Comparison of ENCODE assay signal across 1 cellular context in the genomic region with DNA sequence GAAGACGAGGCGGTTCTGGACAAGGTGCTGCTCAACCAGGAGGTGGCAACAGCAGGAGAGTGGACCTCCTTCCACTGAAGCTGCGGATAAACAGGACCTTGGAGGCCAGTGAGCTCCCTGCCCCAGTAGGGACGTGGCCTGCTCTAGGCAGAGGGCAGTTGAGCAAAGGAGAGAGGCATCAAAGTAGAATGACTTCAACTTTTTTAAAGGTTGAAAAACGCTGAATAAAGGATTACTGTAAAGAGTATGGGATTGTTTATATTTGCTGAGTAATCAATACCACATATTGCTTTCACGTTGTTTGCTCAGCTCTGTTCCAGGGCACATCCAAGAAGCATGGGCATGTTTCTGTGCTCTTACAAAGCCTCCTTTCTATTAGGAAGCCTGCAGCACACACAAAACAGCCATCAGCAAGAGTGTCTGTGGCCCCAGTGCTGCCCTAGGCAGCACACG.
A peak's percentile ranks its signal among the peaks of the same experiment; 100 is the strongest.
TF ChIP-seq lines count a peak whose summit lies in the region.

No MANE protein-coding gene starts in this region.

TF ChIP-seq in HepG2, 621 proteins besides CTCF, POLR2A, EP300 and RAD21 (continued from another document and continues in another):
- TF ChIP-seq, protein P1, sequence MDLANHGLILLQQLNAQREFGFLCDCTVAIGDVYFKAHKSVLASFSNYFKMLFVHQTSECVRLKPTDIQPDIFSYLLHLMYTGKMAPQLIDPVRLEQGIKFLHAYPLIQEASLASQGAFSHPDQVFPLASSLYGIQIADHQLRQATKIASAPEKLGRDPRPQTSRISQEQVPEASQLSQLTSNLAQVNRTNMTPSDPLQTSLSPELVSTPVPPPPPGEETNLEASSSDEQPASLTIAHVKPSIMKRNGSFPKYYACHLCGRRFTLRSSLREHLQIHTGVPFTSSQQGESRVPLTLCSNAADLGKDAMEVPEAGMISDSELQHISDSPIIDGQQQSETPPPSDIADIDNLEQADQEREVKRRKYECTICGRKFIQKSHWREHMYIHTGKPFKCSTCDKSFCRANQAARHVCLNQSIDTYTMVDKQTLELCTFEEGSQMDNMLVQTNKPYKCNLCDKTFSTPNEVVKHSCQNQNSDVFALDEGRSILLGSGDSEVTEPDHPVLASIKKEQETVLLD (CRISPR knock-in tag; IDR thresholded peaks at IDR 0.05; ENCODE audit: low read depth): no peak
- no peak for TF ChIP-seq ZNF652 (CRISPR knock-in tag; IDR thresholded peaks at IDR 0.05; ENCODE audit: borderline replicate concordance, low read depth)
- TF ChIP-seq SMYD3 (CRISPR knock-in tag; IDR thresholded peaks at IDR 0.05): no peak
- TF ChIP-seq, protein P2, sequence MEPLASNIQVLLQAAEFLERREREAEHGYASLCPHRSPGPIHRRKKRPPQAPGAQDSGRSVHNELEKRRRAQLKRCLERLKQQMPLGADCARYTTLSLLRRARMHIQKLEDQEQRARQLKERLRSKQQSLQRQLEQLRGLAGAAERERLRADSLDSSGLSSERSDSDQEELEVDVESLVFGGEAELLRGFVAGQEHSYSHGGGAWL (CRISPR knock-in tag; IDR thresholded peaks at IDR 0.05): no peak
- TF ChIP-seq, protein P3, sequence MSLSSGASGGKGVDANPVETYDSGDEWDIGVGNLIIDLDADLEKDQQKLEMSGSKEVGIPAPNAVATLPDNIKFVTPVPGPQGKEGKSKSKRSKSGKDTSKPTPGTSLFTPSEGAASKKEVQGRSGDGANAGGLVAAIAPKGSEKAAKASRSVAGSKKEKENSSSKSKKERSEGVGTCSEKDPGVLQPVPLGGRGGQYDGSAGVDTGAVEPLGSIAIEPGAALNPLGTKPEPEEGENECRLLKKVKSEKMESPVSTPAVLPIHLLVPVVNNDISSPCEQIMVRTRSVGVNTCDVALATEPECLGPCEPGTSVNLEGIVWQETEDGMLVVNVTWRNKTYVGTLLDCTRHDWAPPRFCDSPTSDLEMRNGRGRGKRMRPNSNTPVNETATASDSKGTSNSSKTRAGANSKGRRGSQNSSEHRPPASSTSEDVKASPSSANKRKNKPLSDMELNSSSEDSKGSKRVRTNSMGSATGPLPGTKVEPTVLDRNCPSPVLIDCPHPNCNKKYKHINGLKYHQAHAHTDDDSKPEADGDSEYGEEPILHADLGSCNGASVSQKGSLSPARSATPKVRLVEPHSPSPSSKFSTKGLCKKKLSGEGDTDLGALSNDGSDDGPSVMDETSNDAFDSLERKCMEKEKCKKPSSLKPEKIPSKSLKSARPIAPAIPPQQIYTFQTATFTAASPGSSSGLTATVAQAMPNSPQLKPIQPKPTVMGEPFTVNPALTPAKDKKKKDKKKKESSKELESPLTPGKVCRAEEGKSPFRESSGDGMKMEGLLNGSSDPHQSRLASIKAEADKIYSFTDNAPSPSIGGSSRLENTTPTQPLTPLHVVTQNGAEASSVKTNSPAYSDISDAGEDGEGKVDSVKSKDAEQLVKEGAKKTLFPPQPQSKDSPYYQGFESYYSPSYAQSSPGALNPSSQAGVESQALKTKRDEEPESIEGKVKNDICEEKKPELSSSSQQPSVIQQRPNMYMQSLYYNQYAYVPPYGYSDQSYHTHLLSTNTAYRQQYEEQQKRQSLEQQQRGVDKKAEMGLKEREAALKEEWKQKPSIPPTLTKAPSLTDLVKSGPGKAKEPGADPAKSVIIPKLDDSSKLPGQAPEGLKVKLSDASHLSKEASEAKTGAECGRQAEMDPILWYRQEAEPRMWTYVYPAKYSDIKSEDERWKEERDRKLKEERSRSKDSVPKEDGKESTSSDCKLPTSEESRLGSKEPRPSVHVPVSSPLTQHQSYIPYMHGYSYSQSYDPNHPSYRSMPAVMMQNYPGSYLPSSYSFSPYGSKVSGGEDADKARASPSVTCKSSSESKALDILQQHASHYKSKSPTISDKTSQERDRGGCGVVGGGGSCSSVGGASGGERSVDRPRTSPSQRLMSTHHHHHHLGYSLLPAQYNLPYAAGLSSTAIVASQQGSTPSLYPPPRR (CRISPR knock-in tag; IDR thresholded peaks at IDR 0.05; ENCODE audit: borderline replicate concordance): peak; percentile 94
- TF ChIP-seq NR2F6 (IDR thresholded peaks at IDR 0.05): peak; percentile 67
- peak; percentile 56; the same call in 1 of the 2 replicates for TF ChIP-seq NR2F6 (CRISPR knock-in tag; IDR thresholded peaks at IDR 0.05)
- TF ChIP-seq, protein P4, sequence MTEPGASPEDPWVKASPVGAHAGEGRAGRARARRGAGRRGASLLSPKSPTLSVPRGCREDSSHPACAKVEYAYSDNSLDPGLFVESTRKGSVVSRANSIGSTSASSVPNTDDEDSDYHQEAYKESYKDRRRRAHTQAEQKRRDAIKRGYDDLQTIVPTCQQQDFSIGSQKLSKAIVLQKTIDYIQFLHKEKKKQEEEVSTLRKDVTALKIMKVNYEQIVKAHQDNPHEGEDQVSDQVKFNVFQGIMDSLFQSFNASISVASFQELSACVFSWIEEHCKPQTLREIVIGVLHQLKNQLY (CRISPR knock-in tag; IDR thresholded peaks at IDR 0.05): peak; percentile 96
- TF ChIP-seq, protein P5, sequence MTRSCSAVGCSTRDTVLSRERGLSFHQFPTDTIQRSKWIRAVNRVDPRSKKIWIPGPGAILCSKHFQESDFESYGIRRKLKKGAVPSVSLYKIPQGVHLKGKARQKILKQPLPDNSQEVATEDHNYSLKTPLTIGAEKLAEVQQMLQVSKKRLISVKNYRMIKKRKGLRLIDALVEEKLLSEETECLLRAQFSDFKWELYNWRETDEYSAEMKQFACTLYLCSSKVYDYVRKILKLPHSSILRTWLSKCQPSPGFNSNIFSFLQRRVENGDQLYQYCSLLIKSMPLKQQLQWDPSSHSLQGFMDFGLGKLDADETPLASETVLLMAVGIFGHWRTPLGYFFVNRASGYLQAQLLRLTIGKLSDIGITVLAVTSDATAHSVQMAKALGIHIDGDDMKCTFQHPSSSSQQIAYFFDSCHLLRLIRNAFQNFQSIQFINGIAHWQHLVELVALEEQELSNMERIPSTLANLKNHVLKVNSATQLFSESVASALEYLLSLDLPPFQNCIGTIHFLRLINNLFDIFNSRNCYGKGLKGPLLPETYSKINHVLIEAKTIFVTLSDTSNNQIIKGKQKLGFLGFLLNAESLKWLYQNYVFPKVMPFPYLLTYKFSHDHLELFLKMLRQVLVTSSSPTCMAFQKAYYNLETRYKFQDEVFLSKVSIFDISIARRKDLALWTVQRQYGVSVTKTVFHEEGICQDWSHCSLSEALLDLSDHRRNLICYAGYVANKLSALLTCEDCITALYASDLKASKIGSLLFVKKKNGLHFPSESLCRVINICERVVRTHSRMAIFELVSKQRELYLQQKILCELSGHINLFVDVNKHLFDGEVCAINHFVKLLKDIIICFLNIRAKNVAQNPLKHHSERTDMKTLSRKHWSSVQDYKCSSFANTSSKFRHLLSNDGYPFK (CRISPR knock-in tag; IDR thresholded peaks at IDR 0.05; ENCODE audit: borderline replicate concordance): no peak
- TF ChIP-seq ZNF543 (CRISPR knock-in tag; IDR thresholded peaks at IDR 0.05): peak; percentile 73; the same call in 1 of the 2 replicates
- TF ChIP-seq, protein P6, sequence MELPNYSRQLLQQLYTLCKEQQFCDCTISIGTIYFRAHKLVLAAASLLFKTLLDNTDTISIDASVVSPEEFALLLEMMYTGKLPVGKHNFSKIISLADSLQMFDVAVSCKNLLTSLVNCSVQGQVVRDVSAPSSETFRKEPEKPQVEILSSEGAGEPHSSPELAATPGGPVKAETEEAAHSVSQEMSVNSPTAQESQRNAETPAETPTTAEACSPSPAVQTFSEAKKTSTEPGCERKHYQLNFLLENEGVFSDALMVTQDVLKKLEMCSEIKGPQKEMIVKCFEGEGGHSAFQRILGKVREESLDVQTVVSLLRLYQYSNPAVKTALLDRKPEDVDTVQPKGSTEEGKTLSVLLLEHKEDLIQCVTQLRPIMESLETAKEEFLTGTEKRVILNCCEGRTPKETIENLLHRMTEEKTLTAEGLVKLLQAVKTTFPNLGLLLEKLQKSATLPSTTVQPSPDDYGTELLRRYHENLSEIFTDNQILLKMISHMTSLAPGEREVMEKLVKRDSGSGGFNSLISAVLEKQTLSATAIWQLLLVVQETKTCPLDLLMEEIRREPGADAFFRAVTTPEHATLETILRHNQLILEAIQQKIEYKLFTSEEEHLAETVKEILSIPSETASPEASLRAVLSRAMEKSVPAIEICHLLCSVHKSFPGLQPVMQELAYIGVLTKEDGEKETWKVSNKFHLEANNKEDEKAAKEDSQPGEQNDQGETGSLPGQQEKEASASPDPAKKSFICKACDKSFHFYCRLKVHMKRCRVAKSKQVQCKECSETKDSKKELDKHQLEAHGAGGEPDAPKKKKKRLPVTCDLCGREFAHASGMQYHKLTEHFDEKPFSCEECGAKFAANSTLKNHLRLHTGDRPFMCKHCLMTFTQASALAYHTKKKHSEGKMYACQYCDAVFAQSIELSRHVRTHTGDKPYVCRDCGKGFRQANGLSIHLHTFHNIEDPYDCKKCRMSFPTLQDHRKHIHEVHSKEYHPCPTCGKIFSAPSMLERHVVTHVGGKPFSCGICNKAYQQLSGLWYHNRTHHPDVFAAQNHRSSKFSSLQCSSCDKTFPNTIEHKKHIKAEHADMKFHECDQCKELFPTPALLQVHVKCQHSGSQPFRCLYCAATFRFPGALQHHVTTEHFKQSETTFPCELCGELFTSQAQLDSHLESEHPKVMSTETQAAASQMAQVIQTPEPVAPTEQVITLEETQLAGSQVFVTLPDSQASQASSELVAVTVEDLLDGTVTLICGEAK (IDR thresholded peaks at IDR 0.05): no peak
- TF ChIP-seq, protein P6 (CRISPR knock-in tag; IDR thresholded peaks at IDR 0.05): no peak
- TF ChIP-seq, protein P7, sequence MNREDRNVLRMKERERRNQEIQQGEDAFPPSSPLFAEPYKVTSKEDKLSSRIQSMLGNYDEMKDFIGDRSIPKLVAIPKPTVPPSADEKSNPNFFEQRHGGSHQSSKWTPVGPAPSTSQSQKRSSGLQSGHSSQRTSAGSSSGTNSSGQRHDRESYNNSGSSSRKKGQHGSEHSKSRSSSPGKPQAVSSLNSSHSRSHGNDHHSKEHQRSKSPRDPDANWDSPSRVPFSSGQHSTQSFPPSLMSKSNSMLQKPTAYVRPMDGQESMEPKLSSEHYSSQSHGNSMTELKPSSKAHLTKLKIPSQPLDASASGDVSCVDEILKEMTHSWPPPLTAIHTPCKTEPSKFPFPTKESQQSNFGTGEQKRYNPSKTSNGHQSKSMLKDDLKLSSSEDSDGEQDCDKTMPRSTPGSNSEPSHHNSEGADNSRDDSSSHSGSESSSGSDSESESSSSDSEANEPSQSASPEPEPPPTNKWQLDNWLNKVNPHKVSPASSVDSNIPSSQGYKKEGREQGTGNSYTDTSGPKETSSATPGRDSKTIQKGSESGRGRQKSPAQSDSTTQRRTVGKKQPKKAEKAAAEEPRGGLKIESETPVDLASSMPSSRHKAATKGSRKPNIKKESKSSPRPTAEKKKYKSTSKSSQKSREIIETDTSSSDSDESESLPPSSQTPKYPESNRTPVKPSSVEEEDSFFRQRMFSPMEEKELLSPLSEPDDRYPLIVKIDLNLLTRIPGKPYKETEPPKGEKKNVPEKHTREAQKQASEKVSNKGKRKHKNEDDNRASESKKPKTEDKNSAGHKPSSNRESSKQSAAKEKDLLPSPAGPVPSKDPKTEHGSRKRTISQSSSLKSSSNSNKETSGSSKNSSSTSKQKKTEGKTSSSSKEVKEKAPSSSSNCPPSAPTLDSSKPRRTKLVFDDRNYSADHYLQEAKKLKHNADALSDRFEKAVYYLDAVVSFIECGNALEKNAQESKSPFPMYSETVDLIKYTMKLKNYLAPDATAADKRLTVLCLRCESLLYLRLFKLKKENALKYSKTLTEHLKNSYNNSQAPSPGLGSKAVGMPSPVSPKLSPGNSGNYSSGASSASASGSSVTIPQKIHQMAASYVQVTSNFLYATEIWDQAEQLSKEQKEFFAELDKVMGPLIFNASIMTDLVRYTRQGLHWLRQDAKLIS (CRISPR knock-in tag; IDR thresholded peaks at IDR 0.05): 0 out of 2 replicates have a peak, but pooled peaks have one; percentile 34
- 0 out of 2 replicates have a peak, but pooled peaks have one; percentile 24 for TF ChIP-seq ZNF121 (CRISPR knock-in tag; IDR thresholded peaks at IDR 0.05)
- 0 out of 2 replicates have a peak, but pooled peaks have one; percentile 68 for TF ChIP-seq HOXA5 (CRISPR knock-in tag; IDR thresholded peaks at IDR 0.05)
- peak; percentile 28; the same call in 1 of the 2 replicates for TF ChIP-seq ZSCAN9 (CRISPR knock-in tag; IDR thresholded peaks at IDR 0.05; ENCODE audit: borderline replicate concordance)
- 0 out of 2 replicates have a peak, but pooled peaks have one; percentile 22 for TF ChIP-seq ZFP90 (CRISPR knock-in tag; IDR thresholded peaks at IDR 0.05; ENCODE audit: borderline replicate concordance)
- TF ChIP-seq ZNF572 (CRISPR knock-in tag; IDR thresholded peaks at IDR 0.05): no peak
- TF ChIP-seq MED13 (CRISPR knock-in tag; IDR thresholded peaks at IDR 0.05): peak; percentile 8; the same call in 1 of the 2 replicates
- 0 out of 2 replicates have a peak, but pooled peaks have one; percentile 42 for TF ChIP-seq MBD4 (IDR thresholded peaks at IDR 0.05; ENCODE audit: borderline replicate concordance, low read length)
- peak; percentile 95 for TF ChIP-seq NCOA2 (CRISPR knock-in tag; IDR thresholded peaks at IDR 0.05)
- TF ChIP-seq ZNF256 (CRISPR knock-in tag; conservative IDR thresholded peaks at IDR 0.05): peak; percentile 62; the same call in 1 of the 2 replicates
- no peak for TF ChIP-seq ZBTB7B (CRISPR knock-in tag; IDR thresholded peaks at IDR 0.05)
- TF ChIP-seq ZNF660 (CRISPR knock-in tag; IDR thresholded peaks at IDR 0.05; ENCODE audit: borderline replicate concordance, low read depth): no peak
- no peak; the same call in 1 of the 2 replicates for TF ChIP-seq NFE2 (CRISPR knock-in tag; IDR thresholded peaks at IDR 0.05)
- TF ChIP-seq, protein P8, sequence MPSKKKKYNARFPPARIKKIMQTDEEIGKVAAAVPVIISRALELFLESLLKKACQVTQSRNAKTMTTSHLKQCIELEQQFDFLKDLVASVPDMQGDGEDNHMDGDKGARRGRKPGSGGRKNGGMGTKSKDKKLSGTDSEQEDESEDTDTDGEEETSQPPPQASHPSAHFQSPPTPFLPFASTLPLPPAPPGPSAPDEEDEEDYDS (CRISPR knock-in tag; IDR thresholded peaks at IDR 0.05): peak; percentile 45; the same call in 1 of the 2 replicates
- peak; percentile 85 for TF ChIP-seq HMG20A (CRISPR knock-in tag; IDR thresholded peaks at IDR 0.05; ENCODE audit: borderline replicate concordance)
- TF ChIP-seq ZNF468 (CRISPR knock-in tag; IDR thresholded peaks at IDR 0.05): no peak
